Comparison of ENCODE assay signal across 26 cellular contexts in the genomic region with DNA sequence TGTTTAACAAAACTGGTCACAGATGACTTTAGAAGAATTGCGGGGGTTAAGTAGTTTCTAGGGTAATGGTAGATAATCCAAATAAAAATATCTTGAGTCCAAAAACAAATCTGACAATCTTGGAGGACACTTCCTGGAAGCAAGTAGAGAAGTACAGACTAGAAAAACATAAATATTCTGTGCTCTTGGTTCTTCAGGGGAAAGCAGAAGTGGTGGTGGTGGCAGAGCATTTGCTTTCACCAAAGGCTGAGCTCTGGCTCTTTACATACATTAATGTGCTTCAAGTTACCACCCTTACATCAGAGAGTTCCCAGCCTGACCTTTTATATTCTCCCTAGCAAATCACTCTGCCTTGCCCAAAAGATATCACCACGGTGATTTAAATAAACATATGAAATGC. TPM values are rescaled to one million over a fixed set of nuclear protein-coding genes. Genes with fewer than 3 reads are reported as not detected.
A peak's percentile ranks its signal among the peaks of the same experiment; 100 is the strongest.
DNase-seq lines count a peak whose midpoint lies in the region; ATAC-seq, FAIRE-seq and TF ChIP-seq lines count a peak whose summit lies in the region.
"Had no signal": no experiment of that assay in that cellular context is flagged by ENCODE, and none has a peak within 500 bp of the region (broad histone marks: within the 10 kb centered on the region; RNA-seq: fewer than 3 reads in every experiment).

No MANE protein-coding gene starts in this region.

- BruUV-seq in K562 (replicated peaks; lab: Mats Ljungman, UMichigan) = no TSS peak

- no peaks in the 10 kb centered on the region for H3K9me2 ChIP-seq in Karpas-422 (replicated peaks; ENCODE audit: insufficient read depth, low read length)

- H3K79me2 ChIP-seq in K562 (ENCODE audit: control insufficient read depth, insufficient read depth, low read length) (no peaks in the 10 kb centered on the region), Karpas-422 (ENCODE audit: low read length) (no peaks in the 10 kb centered on the region)

- H3K27ac ChIP-seq in K562 (ENCODE audit: extremely low read depth, low read depth, low read length) = no peak overlapping the region
- H3K27ac ChIP-seq in heart left ventricle = no peak overlapping the region
- no peak overlapping the region for H3K27ac ChIP-seq in Karpas-422 (ENCODE audit: low read length)
- H3K27ac ChIP-seq: A549; BLaER1 treated with 17β-estradiol and CSF1 and Interleukin-3, amounts not matched to agents 10 nM and 100 nM had no signal

- no peaks in the 10 kb centered on the region for H3K9me1 ChIP-seq in K562 (ENCODE audit: control insufficient read depth, insufficient read depth, low read length)

- H3K4me1 ChIP-seq in K562 (replicated peaks in 1 of 2; ENCODE audit: control insufficient read depth in 2 of 2, insufficient read depth in 2 of 2, low read length in 2 of 2) = no peaks in the 10 kb centered on the region
- H3K4me1 ChIP-seq in heart left ventricle = no peaks in the 10 kb centered on the region
- no peaks in the 10 kb centered on the region for H3K4me1 ChIP-seq in Karpas-422 (ENCODE audit: low read length)
- H3K4me1 ChIP-seq: A549; BE2C; BLaER1 treated with 17β-estradiol and CSF1 and Interleukin-3, amounts not matched to agents 10 nM and 100 nM; HAP-1 had no signal

- TF ChIP-seq POLR2A in K562 (conservative IDR thresholded peaks at IDR 0.05) (no peak), heart left ventricle (IDR thresholded peaks at IDR 0.05) (no peak)

- peak; percentile 33; the same call in 1 of the 3 replicates for ATAC-seq in K562
- ATAC-seq in heart left ventricle = no peak
- ATAC-seq: A549, GM12878 had no signal

- TF ChIP-seq CTCF in K562 (IDR thresholded peaks at IDR 0.05 in 2 of 3, conservative IDR thresholded peaks at IDR 0.05 in 1 of 3; ENCODE audit: insufficient read depth in 2 of 3, low read depth in 1 of 3, low read length in 3 of 3) = no peak
- TF ChIP-seq CTCF in heart left ventricle (IDR thresholded peaks at IDR 0.05) = no peak

- H3K4me3 ChIP-seq in K562 = no peak overlapping the region
- no peak overlapping the region for H3K4me3 ChIP-seq in heart left ventricle
- no peak overlapping the region for H3K4me3 ChIP-seq in Karpas-422 (ENCODE audit: low read length)
- H3K4me3 ChIP-seq: A549; BLaER1 treated with 17β-estradiol and CSF1 and Interleukin-3, amounts not matched to agents 10 nM and 100 nM; GM12878; HAP-1 had no signal

- no peak for TF ChIP-seq EP300 in K562 (IDR thresholded peaks at IDR 0.05; ENCODE audit: low read length)

- H3K9me3 ChIP-seq in K562 (replicated peaks; ENCODE audit: control insufficient read depth, insufficient read depth, low read depth, low read length) = no peaks in the 10 kb centered on the region
- no peaks in the 10 kb centered on the region for H3K9me3 ChIP-seq in heart left ventricle
- H3K9me3 ChIP-seq in Karpas-422 (ENCODE audit: low read length) = no peaks in the 10 kb centered on the region
- H3K9me3 ChIP-seq: A549; BE2C; BLaER1 treated with 17β-estradiol and CSF1 and Interleukin-3, amounts not matched to agents 10 nM and 100 nM; HAP-1 had no signal

- WGBS in K562 (ENCODE audit: insufficient coverage, low coverage, missing lambda C conversion rate) = 4% methylated on average over 2 of the region's 2 CpGs
- 65 to 79% (median 69%) methylated on average over 2 of the region's 2 CpGs for whole genome bisulfite sequencing in heart left ventricle, 4 donors

- CTCF ChIA-PET in K562 (lab: Yijun Ruan, JAX; ENCODE audit: low intra/inter-chr PET ratio) = no interaction called here

- H3K36me3 ChIP-seq in K562 (ENCODE audit: control insufficient read depth, insufficient read depth, low read length) = no peaks in the 10 kb centered on the region
- H3K36me3 ChIP-seq in heart left ventricle = no peaks in the 10 kb centered on the region
- H3K36me3 ChIP-seq in Karpas-422 (ENCODE audit: insufficient read depth, low read length) = no peaks in the 10 kb centered on the region
- H3K36me3 ChIP-seq: BE2C; BLaER1 treated with 17β-estradiol and CSF1 and Interleukin-3, amounts not matched to agents 10 nM and 100 nM; HAP-1 had no signal

- no peak for FAIRE-seq in K562 (lab: Jason Lieb, UNC)
- FAIRE-seq: A549, D721Med, GM12878, H54 had no signal

- H3K27me3 ChIP-seq in K562 (ENCODE audit: control insufficient read depth in 2 of 2, insufficient read depth in 2 of 2, low read length in 2 of 2) (no peaks in the 10 kb centered on the region), heart left ventricle (no peaks in the 10 kb centered on the region), Karpas-422 (ENCODE audit: low read length) (no peaks in the 10 kb centered on the region)
- H3K27me3 ChIP-seq: BE2C; BLaER1 treated with 17β-estradiol and CSF1 and Interleukin-3, amounts not matched to agents 10 nM and 100 nM had no signal

- H3K4me2 ChIP-seq in K562 (ENCODE audit: insufficient read depth, low read length) = no peak overlapping the region
- no peak overlapping the region for H3K4me2 ChIP-seq in Karpas-422 (ENCODE audit: low read depth, low read length, poor library complexity, severe bottlenecking)
- H3K4me2 ChIP-seq: A549; BLaER1 treated with 17β-estradiol and CSF1 and Interleukin-3, amounts not matched to agents 10 nM and 100 nM had no signal

- peak; percentile 18 for DNase-seq in KBM-7
- peak; percentile 39 to 69 for DNase-seq in Kasumi-1 (lab: John Stamatoyannopoulos, UW)
- peak; percentile 26 for DNase-seq in OCI-M1 (lab: John Stamatoyannopoulos, UW)
- DNase-seq in K562 (ENCODE audit: extremely low read depth in 1 of 4, low spot score in 3 of 4) = no peak
- DNase-seq in activated naive CD4-positive, alpha-beta T cell (lab: John Stamatoyannopoulos, UW) = no peak
- no peak for DNase-seq in heart left ventricle
- DNase-seq in Karpas-422 = no peak
- DNase-seq: 8988T; ACHN; AML-193; BE2C; CD4-positive, alpha-beta T cell; CD8-positive, alpha-beta memory T cell; DMS 273 treated with DMSO at 0.1 percent for 48 hours; DMS79; EL; GDM1; GOT3; HFFc6 had no signal

- in situ Hi-C loops in KBM-7 (cut with MboI; ENCODE audit: low pct_unique_long_range_greater_than_20kb, low sequenced_read_pairs) = no loop called here
- in situ Hi-C loops in K562 (cut with MboI) = no loop called here

- no peak for TF ChIP-seq RAD21 in K562 (CRISPR knock-in tag; conservative IDR thresholded peaks at IDR 0.05 in 1 of 2, IDR thresholded peaks at IDR 0.05 in 1 of 2)

- no peaks in the 10 kb centered on the region for H4K20me1 ChIP-seq in K562 (replicated peaks; ENCODE audit: control insufficient read depth, insufficient read depth, low read length)
- no peaks in the 10 kb centered on the region for H4K20me1 ChIP-seq in Karpas-422 (ENCODE audit: insufficient read depth, low read depth, low read length)
- H4K20me1 ChIP-seq: BLaER1 treated with 17β-estradiol and CSF1 and Interleukin-3, amounts not matched to agents 10 nM and 100 nM had no signal

- intact Hi-C loops in K562 (cut with micrococcal nuclease) (no loop called here), heart left ventricle (cut with DNase I) (no loop called here)

- no peak overlapping the region for H2AFZ ChIP-seq in K562 (ENCODE audit: low read depth, low read length)
- H2AFZ ChIP-seq in Karpas-422 (ENCODE audit: low read length) = no peak overlapping the region

- no peak overlapping the region for H3K9ac ChIP-seq in K562 (ENCODE audit: insufficient read depth in 1 of 2, low read depth in 2 of 2, low read length in 2 of 2)
- no peak overlapping the region for H3K9ac ChIP-seq in Karpas-422 (ENCODE audit: low read length)
- H3K9ac ChIP-seq: BLaER1 treated with 17β-estradiol and CSF1 and Interleukin-3, amounts not matched to agents 10 nM and 100 nM had no signal

- POLR2A ChIA-PET in K562 (lab: Yijun Ruan, JAX) = interaction anchor here (1.7 kb wide), 1 partner anchor 9 kb away, joined by 4 read pairs; no protein-coding TSS in a partner anchor

RNA-seq across cellular contexts. Expression of a gene that starts 15.4 kb away (rescaled TPM):
- total RNA-seq in K562 (2011; cell fraction: chromatin; rRNA removed; ENCODE audit: low replicate concordance) = 5.8 and 6.3 TPM in 2 replicates
- total RNA-seq in K562 (2011; cell fraction: nucleolus; rRNA removed) = 3.3 and 3.5 TPM in 2 replicates
- 3.0 and 4.0 TPM in 2 replicates for total RNA-seq in K562 (2011; cell fraction: nucleoplasm; rRNA removed)
- total RNA-seq in K562 (2014; rRNA removed) = 5.4 and 5.6 TPM in 2 replicates
- 7.8 and 8.7 TPM in 2 replicates for total RNA-seq in K562 (2014; rRNA removed; fragmentation: Illumina TruSeq; extraction: Trizol)
- 21.3 and 22.1 TPM in 2 replicates for total RNA-seq in K562 (2015; rRNA removed; fragmentation: Illumina TruSeq; extraction: Trizol)
- total RNA-seq in K562 (2021) = 5.7 and 6.0 TPM in 2 replicates
- polyA plus RNA-seq in K562 (2011; rRNA removed) = 0.80 and 8.9 TPM in 2 replicates
- 0.52 and 5.2 TPM in 2 replicates for polyA plus RNA-seq in K562 (2011; cell fraction: cytosol; rRNA removed)
- 1.1 and 10.5 TPM in 2 replicates for polyA plus RNA-seq in K562 (2011; cell fraction: nucleus; rRNA removed)
- 6.9 and 15.2 TPM in 2 replicates for polyA plus RNA-seq in K562 (2012)
- polyA plus RNA-seq in K562 (2014; fragmentation: Illumina TruSeq; extraction: Trizol) = 5.1 and 6.2 TPM in 2 replicates
- polyA plus RNA-seq in K562 (2014; fragmentation: Nextera tagmentation; extraction: Ambion mirVana) = 1 to 10 TPM; 3.2 to 3.9 TPM
- 4.5 TPM in 2 replicates for polyA plus RNA-seq in K562 (2014; rRNA removed)
- polyA minus RNA-seq in K562 (2011; rRNA and poly(A)+ RNA removed) = 1.0 and 19.7 TPM in 2 replicates
- polyA minus RNA-seq in K562 (2011; cell fraction: cytosol; rRNA and poly(A)+ RNA removed) = 1.1 and 4.9 TPM in 2 replicates
- 1.1 and 4.3 TPM in 2 replicates for polyA minus RNA-seq in K562 (2011; cell fraction: nucleus; rRNA and poly(A)+ RNA removed)
- 1 to 10 TPM in 5 of 9 donors, under 1 TPM in 4; 0.44 to 2.9 (median 1.0) TPM for total RNA-seq in heart left ventricle
- polyA plus RNA-seq in heart left ventricle = under 1 TPM; 0.24 to 0.38 TPM
- total RNA-seq in Karpas-422 (2014; rRNA removed; shearing (Covaris generic); ENCODE audit: low replicate concordance) = 0.52 TPM in 1 of 2 replicates, not detected in the other
- total RNA-seq: CD4-positive, alpha-beta T cell; CD8-positive, alpha-beta memory T cell had no signal
- polyA plus RNA-seq: CD14-positive monocyte; CD8-positive, alpha-beta memory T cell had no signal

RNA-seq across cellular contexts. Expression of a gene that starts 55.1 kb away (rescaled TPM):
- total RNA-seq in K562 (2011; cell fraction: chromatin; rRNA removed; ENCODE audit: low replicate concordance) = 10.8 and 27.2 TPM in 2 replicates
- total RNA-seq in K562 (2011; cell fraction: nucleolus; rRNA removed) = 6.3 and 8.6 TPM in 2 replicates
- total RNA-seq in K562 (2011; cell fraction: nucleoplasm; rRNA removed) = 8.9 and 11.3 TPM in 2 replicates
- 14.7 and 15.0 TPM in 2 replicates for total RNA-seq in K562 (2014; rRNA removed)
- 20.8 and 24.4 TPM in 2 replicates for total RNA-seq in K562 (2014; rRNA removed; fragmentation: Illumina TruSeq; extraction: Trizol)
- total RNA-seq in K562 (2015; rRNA removed; fragmentation: Illumina TruSeq; extraction: Trizol) = 21.0 and 22.0 TPM in 2 replicates
- 13.1 and 16.8 TPM in 2 replicates for total RNA-seq in K562 (2021)
- polyA plus RNA-seq in K562 (2011; rRNA removed) = 13.1 and 17.9 TPM in 2 replicates
- 3.9 and 4.2 TPM in 2 replicates for polyA plus RNA-seq in K562 (2011; cell fraction: cytosol; rRNA removed)
- 10.7 and 11.5 TPM in 2 replicates for polyA plus RNA-seq in K562 (2011; cell fraction: nucleus; rRNA removed)
- polyA plus RNA-seq in K562 (2012) = 12.6 and 14.6 TPM in 2 replicates
- polyA plus RNA-seq in K562 (2014; fragmentation: Illumina TruSeq; extraction: Trizol) = 12.5 and 15.0 TPM in 2 replicates
- polyA plus RNA-seq in K562 (2014; fragmentation: Nextera tagmentation; extraction: Ambion mirVana) = 1 to 10 TPM; 6.7 to 9.9 TPM
- polyA plus RNA-seq in K562 (2014; rRNA removed) = 16.2 and 19.9 TPM in 2 replicates
- polyA minus RNA-seq in K562 (2011; rRNA and poly(A)+ RNA removed) = 10.7 TPM in 2 replicates
- 3.2 and 3.9 TPM in 2 replicates for polyA minus RNA-seq in K562 (2011; cell fraction: cytosol; rRNA and poly(A)+ RNA removed)
- polyA minus RNA-seq in K562 (2011; cell fraction: nucleus; rRNA and poly(A)+ RNA removed) = 15.6 and 20.0 TPM in 2 replicates
- total RNA-seq in heart left ventricle = 10 to 100 TPM in 1 of 9 donors, 1 to 10 TPM in 8; 3.8 to 11.2 (median 6.8) TPM
- polyA plus RNA-seq in heart left ventricle = 10 to 100 TPM in 1 of 2 donors, 1 to 10 TPM in 1; 6.5 to 10.1 TPM
- total RNA-seq in Karpas-422 (2014; rRNA removed; shearing (Covaris generic); ENCODE audit: low replicate concordance) = 14.9 and 32.8 TPM in 2 replicates

Comparison
In these comparisons a context has a peak if more than half of its experiments do, and no peak if none do; other contexts are left out.
1. DNase-seq: peak in KBM-7 (single experiment), Kasumi-1 (2 of 2) and OCI-M1 (single experiment); none in K562 (0 of 4), activated naive CD4-positive, alpha-beta T cell (0 of 4), heart left ventricle (0 of 5) and Karpas-422 (single experiment).